Comparison of ENCODE assay signal across 13 cellular contexts in the genomic region with DNA sequence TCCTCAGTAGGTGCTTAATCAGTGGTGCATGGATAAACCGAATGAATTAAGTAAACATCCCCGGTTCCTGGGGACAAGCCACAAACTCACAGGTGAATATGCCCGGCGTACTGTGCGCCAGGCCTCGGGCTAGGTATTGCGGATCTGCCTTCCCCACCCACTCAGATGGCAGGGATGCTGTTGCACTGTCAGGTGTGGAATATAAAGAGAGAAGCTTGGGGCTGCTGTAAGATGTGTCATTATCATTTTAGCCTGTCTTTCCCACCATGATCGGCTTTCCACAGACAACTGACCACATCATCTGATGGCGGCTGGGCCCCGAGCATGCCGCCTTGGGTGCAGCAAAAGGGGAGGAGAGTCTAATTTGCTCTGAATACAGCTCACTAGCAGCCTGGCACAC.
"Had no signal": no experiment of that assay in that cellular context is flagged by ENCODE, and none has a peak within 500 bp of the region (broad histone marks: within the 10 kb centered on the region; RNA-seq: fewer than 3 reads in every experiment).

No MANE protein-coding gene starts in this region.

- H3K36me3 ChIP-seq: heart left ventricle, pancreas, SJSA1, upper lobe of right lung had no signal

- H3K4me1 ChIP-seq: pancreas, SJSA1, upper lobe of right lung had no signal

- H3K27me3 ChIP-seq: pancreas, SJSA1, upper lobe of right lung had no signal

- H3K27ac ChIP-seq: epithelial cell of prostate, heart left ventricle, pancreas, SJSA1, upper lobe of right lung had no signal

- ATAC-seq: activated naive CD4-positive, alpha-beta T cell treated with anti-CD3 and anti-CD28 coated beads, Interleukin-2, amount 50 U/mL, for 72 hours; effector memory CD8-positive, alpha-beta T cell; heart left ventricle; pancreas; upper lobe of right lung had no signal

- DNase-seq: activated B cell treated with CpG ODN at 0.5 μM for 24 hours; activated CD4-positive, alpha-beta T cell treated with anti-CD3 and anti-CD28 coated beads, Interleukin-2, amount 50 U/mL, for 1 hour; activated T-cell treated with anti-CD3 and anti-CD28 coated beads, Interleukin-2, amount 50 U/mL, for 1 hour; amygdala; effector memory CD8-positive, alpha-beta T cell; stimulated activated naive CD4-positive, alpha-beta T cell treated with Interleukin-2 at 50 U/mL for 16 hours; SW 1271 had no signal

- H3K9me3 ChIP-seq: heart left ventricle, pancreas, SJSA1, upper lobe of right lung had no signal

- H3K4me3 ChIP-seq: heart left ventricle, pancreas, SJSA1, upper lobe of right lung had no signal
